ENCODE assay signal across 7 cellular contexts in genomic region chr5:177402271-177403043, GRCh38. TPM values are rescaled to one million over a fixed set of nuclear protein-coding genes. Genes with fewer than 3 reads are reported as not detected.
DNase-seq lines count a peak whose midpoint lies in the region; ATAC-seq and TF ChIP-seq lines count a peak whose summit lies in the region.
"Had no signal": no experiment of that assay in that cellular context is flagged by ENCODE, and none has a peak within 500 bp of the region (broad histone marks: within the 10 kb centered on the region; RNA-seq: fewer than 3 reads in every experiment).

No MANE protein-coding gene starts in this region.

- peak overlapping the region; percentile 60 for H3K27ac ChIP-seq in vagina

- no peaks in the 10 kb centered on the region for H3K9me3 ChIP-seq in vagina

- no peak for ATAC-seq in HG02798 (IDR thresholded peaks at IDR 0.05; ENCODE audit: poor library complexity, unreplicated experiment)

- H3K36me3 ChIP-seq in vagina, result no peaks in the 10 kb centered on the region

- TF ChIP-seq POLR2A in lower leg skin (IDR thresholded peaks at IDR 0.05), result no peak
- no peak for TF ChIP-seq POLR2A in vagina (IDR thresholded peaks at IDR 0.05)

- 5 to 7% methylated on average over 27 to 40 of the region's 49 CpGs for WGBS in lower leg skin, 2 donors

- intact Hi-C loops in lower leg skin (cut with DNase I; ENCODE audit: low total_unique reads), result loop anchor here (5.0 kb wide), 1 partner anchor 100 kb away; no protein-coding TSS in a partner anchor
- intact Hi-C loops in vagina (cut with DNase I), result loop anchor here (2.0 kb wide), 1 partner anchor 46 kb away; no protein-coding TSS in a partner anchor

- H3K4me1 ChIP-seq in vagina, result peaks cover 43% of the 10 kb centered on the region

- H3K4me3 ChIP-seq in lower leg skin (ENCODE audit: low read depth, poor library complexity, severe bottlenecking), result no peak overlapping the region
- peak overlapping the region; percentile 51 to 64 for H3K4me3 ChIP-seq in vagina

- H3K27me3 ChIP-seq in vagina, result peaks cover 17% of the 10 kb centered on the region

- TF ChIP-seq CTCF in GM10266 (IDR thresholded peaks at IDR 0.05; ENCODE audit: control insufficient read depth, insufficient read depth, low read depth, missing control alignments), result peak; percentile 53
- TF ChIP-seq CTCF in lower leg skin (IDR thresholded peaks at IDR 0.05), result no peak
- TF ChIP-seq CTCF in vagina (IDR thresholded peaks at IDR 0.05), result no peak

- DNase-seq in GM10266 (ENCODE audit: extremely low spot score), result peak; percentile 75
- peak; percentile 54 to 77 for DNase-seq in NCI-H524 (lab: John Stamatoyannopoulos, UW)
- peak; percentile 75 for DNase-seq in activated naive CD4-positive, alpha-beta T cell treated with anti-CD3 and anti-CD28 coated beads, Interleukin-2, amount 50 U/mL, for 16 hours
- peak; percentile 56 to 92 for DNase-seq in lower leg skin (ENCODE audit: low spot score in 2 of 2)
- no peak for DNase-seq in vagina (ENCODE audit: extremely low spot score in 2 of 2)

RNA-seq across cellular contexts. Expression of gene PFN3, which starts 2.0 kb away (rescaled TPM):
- total RNA-seq in lower leg skin (not detected), vagina (not detected)
- total RNA-seq: glomerular endothelial cell had no signal

RNA-seq across cellular contexts. Expression of gene F12, which starts 6.9 kb away (rescaled TPM):
- total RNA-seq in lower leg skin, result 10 to 100 TPM in 2 of 4 donors, 1 to 10 TPM in 2; 1.9 to 14.5 (median 10.1) TPM
- 5.2 TPM for total RNA-seq in vagina

RNA-seq across cellular contexts. Expression of gene SLC34A1, which starts 18.2 kb away (rescaled TPM):
- under 1 TPM in 2 of 4 donors, not detected in 2; 0.12 to 0.39 TPM for total RNA-seq in lower leg skin
- total RNA-seq in vagina, result not detected
- total RNA-seq: glomerular endothelial cell had no signal

RNA-seq across cellular contexts. Expression of gene GRK6, which starts 24.0 kb away (rescaled TPM):
- total RNA-seq in lower leg skin (10 to 100 TPM; 29.5 to 56.7 (median 38.1) TPM), vagina (28.7 TPM)

RNA-seq across cellular contexts. Expression of gene PRR7, which starts 44.2 kb away (rescaled TPM):
- total RNA-seq in lower leg skin (10 to 100 TPM in 1 of 4 donors, 1 to 10 TPM in 3; 5.4 to 10.2 (median 8.0) TPM), vagina (1.2 TPM)

Comparison
In these comparisons a context has a peak if more than half of its experiments do, and no peak if none do; other contexts are left out.
1. DNase-seq: peak in GM10266 (single experiment), NCI-H524 (2 of 2), activated naive CD4-positive, alpha-beta T cell treated with anti-CD3 and anti-CD28 coated beads, Interleukin-2, amount 50 U/mL, for 16 hours (single experiment) and lower leg skin (2 of 2); none in vagina (0 of 2).